In genomic region chr1:196071452-196071851, GRCh38 we compare ENCODE assay signal across 14 cellular contexts.
"Had no signal": no experiment of that assay in that cellular context is flagged by ENCODE, and none has a peak within 500 bp of the region (broad histone marks: within the 10 kb centered on the region; RNA-seq: fewer than 3 reads in every experiment).

No MANE protein-coding gene starts in this region.

- H3K27ac ChIP-seq: esophagus squamous epithelium, parathyroid adenoma, right lobe of liver, tibial nerve, VCaP had no signal

- H2AFZ ChIP-seq: parathyroid adenoma had no signal

- H3K9ac ChIP-seq: parathyroid adenoma had no signal

- H3K4me3 ChIP-seq: esophagus squamous epithelium, right lobe of liver, tibial nerve had no signal

- DNase-seq: activated CD4-positive, alpha-beta T cell treated with anti-CD3 and anti-CD28 coated beads, Interleukin-2, amount 50 U/mL, for 1 hour; activated CD4-positive, CD25-positive, alpha-beta regulatory T cell treated with anti-CD3 and anti-CD28 coated beads, Interleukin-2, amount 50 U/mL, for 72 hours; amygdala; dermis blood vessel endothelial cell; effector memory CD4-positive, alpha-beta T cell; esophagus squamous epithelium; right lobe of liver; small intestine; stimulated activated CD4-positive, alpha-beta T cell treated with anti-CD3 and anti-CD28 coated beads, Interleukin-15, amount 100 ng/mL, for 24 hours; stimulated activated CD4-positive, alpha-beta T cell treated with anti-CD3 and anti-CD28 coated beads, Interleukin-2, amount 100 ng/mL, for 48 hours had no signal

- H3K9me3 ChIP-seq: esophagus squamous epithelium, right lobe of liver, tibial nerve had no signal

- ATAC-seq: natural killer cell treated with Interleukin-12 subunit alpha and Interleukin-12 subunit beta and Interleukin-15 and Interleukin-18, amount 100 ng/mL, for 72 hours; right lobe of liver had no signal

- H3K4me1 ChIP-seq: esophagus squamous epithelium, parathyroid adenoma, right lobe of liver, tibial nerve had no signal

- H3K79me2 ChIP-seq: parathyroid adenoma had no signal

- H3K36me3 ChIP-seq: esophagus squamous epithelium, right lobe of liver, tibial nerve had no signal

- H3K27me3 ChIP-seq: esophagus squamous epithelium, right lobe of liver, tibial nerve had no signal
